In the genomic region with DNA sequence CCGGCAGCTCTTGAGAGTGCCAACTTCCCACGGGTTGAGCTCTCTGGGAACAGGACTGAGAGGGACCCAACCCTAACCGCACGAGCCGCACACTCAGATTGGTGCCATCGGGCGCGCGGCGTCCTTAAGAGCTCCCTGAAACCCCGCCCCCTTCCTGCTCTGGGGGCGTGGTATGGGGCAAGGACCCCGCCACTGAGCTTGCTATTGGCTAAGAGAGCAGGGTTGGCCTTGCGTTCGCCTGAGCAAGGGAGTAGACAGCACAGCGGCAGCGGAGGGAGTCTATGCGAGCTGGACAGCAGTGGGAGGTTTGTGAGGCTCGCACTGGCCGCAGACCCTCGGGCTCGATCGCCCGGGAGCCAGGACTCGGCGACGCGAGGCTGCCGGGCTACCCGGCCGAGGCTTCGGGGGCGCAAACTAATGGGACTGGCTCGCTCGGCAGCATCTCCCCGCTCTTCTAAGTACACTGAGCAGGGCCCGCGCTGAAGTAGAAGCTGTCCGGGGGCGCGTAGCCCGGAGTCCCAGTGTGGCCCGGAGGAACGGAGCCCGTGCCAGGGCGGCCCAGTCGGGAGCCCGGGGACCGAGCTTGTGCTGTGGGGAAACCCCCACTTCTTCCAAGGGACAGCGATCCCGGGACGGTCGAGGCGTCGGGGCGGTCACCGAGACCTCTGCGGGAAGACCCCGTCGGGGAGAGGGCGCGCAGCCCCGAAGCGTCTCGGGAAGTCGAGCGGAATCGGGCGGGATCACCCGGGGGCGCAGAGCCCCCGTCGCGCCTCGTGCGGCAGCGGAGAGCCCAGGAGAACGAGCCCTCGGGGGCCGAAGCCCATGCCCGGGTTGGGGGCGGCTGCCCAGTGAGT, we compare ENCODE assay signal across 8 cellular contexts. TPM values are rescaled to one million over a fixed set of nuclear protein-coding genes. Genes with fewer than 3 reads are reported as not detected.
DNase-seq lines count a peak whose midpoint lies in the region; ATAC-seq and TF ChIP-seq lines count a peak whose summit lies in the region.

A gene (plus strand): TSS at position 282 of the 854 bp plus-strand sequence. CDS start 756 bp downstream, outside the sequence.

- H3K9me3 Mint-ChIP-seq in endodermal cell: peaks cover 49% of the 10 kb centered on the region

- 0% methylated on average over 82 of the region's 82 CpGs; no CpG with 5 or more reads in 1 of the 2 experiments for WGBS in endodermal cell (ENCODE audit: insufficient coverage in 1 of 2, insufficient read length in 1 of 2), 2 experiments

- peaks cover 13% of the 10 kb centered on the region for H3K4me1 Mint-ChIP-seq in endodermal cell

- H3K27ac ChIP-seq in endodermal cell (ENCODE audit: low read depth, low read length): peak within 1 kb of the TSS; percentile 44

- H3K36me3 Mint-ChIP-seq in endodermal cell (ENCODE audit: low read depth): peaks cover 2% of the 10 kb centered on the region

- TF ChIP-seq CTCF in endodermal cell (conservative IDR thresholded peaks at IDR 0.05): no peak

- H3K4me3 Mint-ChIP-seq in endodermal cell: peak within 1 kb of the TSS; percentile 67

- ATAC-seq in GM19467 (IDR thresholded peaks at IDR 0.05; ENCODE audit: unreplicated experiment): peak; percentile 90

- H3K27ac Mint-ChIP-seq in endodermal cell: no peak within 1 kb of the TSS

- peak within 1 kb of the TSS; percentile 3 for H3K9ac ChIP-seq in endodermal cell (ENCODE audit: extremely low read depth, low read length, poor library complexity, severe bottlenecking)

- DNase-seq in CMK (ENCODE audit: low read depth) (peak; percentile 81), HPDE6-E6E7 (ENCODE audit: extremely low spot score) (peak; percentile 53), NOMO-1 treated with DMSO at 0.1 percent for 48 hours (lab: John Stamatoyannopoulos, UW; ENCODE audit: unreplicated experiment) (peak; percentile 77), endodermal cell (peak; percentile 93), mesenteric fat pad (ENCODE audit: low spot score) (peak; percentile 94)
- DNase-seq in activated CD8-positive, alpha-beta memory T cell treated with anti-CD3 and anti-CD28 coated beads, Interleukin-2, amount 50 U/mL, for 1 hour (ENCODE audit: extremely low read depth): peak; percentile 49
- DNase-seq in stimulated activated CD8-positive, alpha-beta memory T cell treated with anti-CD3 and anti-CD28 coated beads, Interleukin-15, amount 100 ng/mL, for 1 hour (ENCODE audit: low read depth): peak; percentile 62

- no peaks in the 10 kb centered on the region for H3K36me3 ChIP-seq in endodermal cell (ENCODE audit: control insufficient read depth, insufficient read depth, low read length)

- no peaks in the 10 kb centered on the region for H3K4me1 ChIP-seq in endodermal cell (ENCODE audit: control insufficient read depth, insufficient read depth, low read length)

- peaks cover 74% of the 10 kb centered on the region for H3K27me3 Mint-ChIP-seq in endodermal cell (ENCODE audit: insufficient read depth)

- peaks cover 29% of the 10 kb centered on the region for H3K27me3 ChIP-seq in endodermal cell (ENCODE audit: control insufficient read depth, insufficient read depth, low read length, poor library complexity, severe bottlenecking)

- H3K9me3 ChIP-seq in endodermal cell (ENCODE audit: control insufficient read depth, low read length): no peaks in the 10 kb centered on the region

- H3K4me3 ChIP-seq in endodermal cell (ENCODE audit: low read length): peak within 1 kb of the TSS; percentile 76

RNA-seq across cellular contexts. Expression of the gene that starts here (rescaled TPM):
- total RNA-seq in endodermal cell: 10 to 100 TPM; 11.1 to 13.6 TPM
- polyA plus RNA-seq in endodermal cell (2013, experiment 1 of 2): 71.6 TPM
- polyA plus RNA-seq in endodermal cell (2013, experiment 2 of 2): 60.6 TPM
- 78.9 TPM for total RNA-seq in mesenteric fat pad

Comparison
In these comparisons a context has a peak if more than half of its experiments do, and no peak if none do; other contexts are left out.
1. Peak in every context shown above with its lines: DNase-seq, ATAC-seq, H3K4me3 ChIP-seq and H3K27ac ChIP-seq.